ENCODE assay signal across 25 cellular contexts in the genomic region with DNA sequence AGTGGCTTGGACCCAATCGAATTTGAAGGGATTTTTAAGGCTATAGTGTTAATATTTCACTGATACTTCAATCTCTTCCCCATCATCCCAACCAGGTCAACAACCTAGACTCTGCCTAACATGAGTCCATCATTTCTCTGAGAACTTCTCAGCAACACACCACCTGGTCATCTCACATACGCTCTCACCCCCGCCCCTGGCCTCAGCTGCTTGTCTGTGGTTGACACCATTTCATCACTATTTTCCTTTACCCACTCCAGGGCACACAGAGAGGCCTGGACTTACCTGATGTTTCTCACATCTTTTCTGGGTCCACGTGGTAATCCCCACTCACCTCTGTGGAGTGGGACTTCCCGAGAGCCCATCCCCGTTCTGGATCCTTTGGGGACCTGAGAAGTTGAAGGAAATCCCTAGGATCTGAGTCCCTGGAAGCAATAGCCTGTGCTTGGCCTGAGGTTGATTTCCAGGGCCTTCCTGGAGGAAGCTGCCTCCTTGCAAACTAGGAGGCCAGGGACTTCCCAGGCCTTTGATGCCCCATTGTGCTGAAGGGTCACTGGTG. TPM values are rescaled to one million over a fixed set of nuclear protein-coding genes. Genes with fewer than 3 reads are reported as not detected.
"Had no signal": no experiment of that assay in that cellular context is flagged by ENCODE, and none has a peak within 500 bp of the region (broad histone marks: within the 10 kb centered on the region; RNA-seq: fewer than 3 reads in every experiment).

No MANE protein-coding gene starts in this region.

- H3K4me1 ChIP-seq: uterus had no signal

- DNase-seq: activated CD4-positive, CD25-positive, alpha-beta regulatory T cell treated with anti-CD3 and anti-CD28 coated beads, Interleukin-2, amount 50 U/mL, for 72 hours; dermis blood vessel endothelial cell; effector memory CD4-positive, alpha-beta T cell; heart right ventricle; left lung; midbrain; psoas muscle; right cardiac atrium; stimulated activated CD4-positive, alpha-beta T cell treated with anti-CD3 and anti-CD28 coated beads, Interleukin-15, amount 100 ng/mL, for 24 hours; stimulated activated CD4-positive, alpha-beta T cell treated with anti-CD3 and anti-CD28 coated beads, Interleukin-4, amount 100 ng/mL, for 1 hour; stimulated activated naive CD8-positive, alpha-beta T cell treated with anti-CD3 and anti-CD28 coated beads, Interleukin-15, amount 100 ng/mL, for 72 hours; T-helper 2 cell; transverse colon; uterus had no signal

- H3K27ac Mint-ChIP-seq: stimulated activated naive CD8-positive, alpha-beta T cell treated with anti-CD3 and anti-CD28 coated beads, Interleukin-15, amount 100 ng/mL, for 72 hours had no signal

- H3K4me3 ChIP-seq: cardiac muscle cell, esophagus muscularis mucosa, gastroesophageal sphincter, heart right ventricle, left lung, psoas muscle, skin epidermis, suprapubic skin, transverse colon, uterus had no signal

- H3K36me3 Mint-ChIP-seq: activated naive CD8-positive, alpha-beta T cell had no signal

- H3K27me3 ChIP-seq: cardiac muscle cell, esophagus muscularis mucosa, left lung, suprapubic skin, transverse colon, uterus had no signal

- ATAC-seq: gastroesophageal sphincter; heart right ventricle; left lung; psoas muscle; right cardiac atrium; stimulated activated naive CD8-positive, alpha-beta T cell treated with anti-CD3 and anti-CD28 coated beads, Interleukin-15, amount 100 ng/mL, for 72 hours had no signal

- H3K9me3 ChIP-seq: esophagus muscularis mucosa, gastroesophageal sphincter, heart right ventricle, left lung, psoas muscle, suprapubic skin, transverse colon, uterus had no signal

- H3K9me3 Mint-ChIP-seq: neural crest cell; stimulated activated naive CD8-positive, alpha-beta T cell treated with anti-CD3 and anti-CD28 coated beads, Interleukin-15, amount 100 ng/mL, for 72 hours had no signal

- H3K4me3 Mint-ChIP-seq: activated naive CD8-positive, alpha-beta T cell; stimulated activated naive CD8-positive, alpha-beta T cell treated with anti-CD3 and anti-CD28 coated beads, Interleukin-15, amount 100 ng/mL, for 72 hours had no signal

- H3K36me3 ChIP-seq: cardiac muscle cell, esophagus muscularis mucosa, gastroesophageal sphincter, heart right ventricle, left lung, suprapubic skin, transverse colon, uterus had no signal

RNA-seq across cellular contexts. Expression of a gene that starts 3.2 kb away (rescaled TPM):
- total RNA-seq: dermis blood vessel endothelial cell, endothelial cell of umbilical vein, esophagus muscularis mucosa, kidney epithelial cell, left lung, lung microvascular endothelial cell, osteocyte, right cardiac atrium, suprapubic skin, transverse colon had no signal
- polyA plus RNA-seq: endothelial cell of umbilical vein had no signal

RNA-seq across cellular contexts. Expression of a gene that starts 39.6 kb away (rescaled TPM):
- total RNA-seq: cardiac muscle cell, dermis blood vessel endothelial cell, endothelial cell of umbilical vein, esophagus muscularis mucosa, gastroesophageal sphincter, heart right ventricle, kidney epithelial cell, left lung, lung microvascular endothelial cell, neural crest cell, osteocyte, psoas muscle, right cardiac atrium, suprapubic skin, transverse colon, uterus had no signal
- polyA plus RNA-seq: cardiac muscle cell, endothelial cell of umbilical vein, heart right ventricle, psoas muscle, right cardiac atrium had no signal

RNA-seq across cellular contexts. Expression of a gene that starts 49.1 kb away (rescaled TPM):
- total RNA-seq: cardiac muscle cell, dermis blood vessel endothelial cell, gastroesophageal sphincter, lung microvascular endothelial cell, neural crest cell, osteocyte, transverse colon had no signal
- polyA plus RNA-seq: cardiac muscle cell, heart right ventricle, psoas muscle had no signal
